Comparison of ENCODE assay signal across 24 cellular contexts in genomic region chr14:60265163-60265562, GRCh38. TPM values are rescaled to one million over a fixed set of nuclear protein-coding genes. Genes with fewer than 3 reads are reported as not detected.
DNase-seq lines count a peak whose midpoint lies in the region; ATAC-seq, FAIRE-seq and TF ChIP-seq lines count a peak whose summit lies in the region.
"Had no signal": no experiment of that assay in that cellular context is flagged by ENCODE, and none has a peak within 500 bp of the region (broad histone marks: within the 10 kb centered on the region; RNA-seq: fewer than 3 reads in every experiment).

No MANE protein-coding gene starts in this region.

- no peak overlapping the region for H3K4me2 ChIP-seq in Karpas-422 (ENCODE audit: low read depth, low read length, poor library complexity, severe bottlenecking)
- no peak overlapping the region for H3K4me2 ChIP-seq in trophoblast cell (ENCODE audit: low read length)
- H3K4me2 ChIP-seq: A549; BLaER1 treated with 17β-estradiol and CSF1 and Interleukin-3, amounts not matched to agents 10 nM and 100 nM had no signal

- H3K9me3 ChIP-seq in Karpas-422 (ENCODE audit: low read length) (no peaks in the 10 kb centered on the region), trophoblast cell (ENCODE audit: insufficient read depth, low read depth, low read length) (no peaks in the 10 kb centered on the region), lower lobe of right lung (peaks cover 9% of the 10 kb centered on the region)
- H3K9me3 ChIP-seq: BE2C had no signal

- no peak overlapping the region for H2BK5ac ChIP-seq in trophoblast cell (ENCODE audit: low read depth, low read length, poor library complexity)

- peak overlapping the region; percentile 75 for H3K23ac ChIP-seq in trophoblast cell (ENCODE audit: low read length)

- TF ChIP-seq CTCF in lower lobe of right lung (IDR thresholded peaks at IDR 0.05) = no peak

- H3K4me1 ChIP-seq in Karpas-422 (ENCODE audit: low read length) (peaks cover 43% of the 10 kb centered on the region), trophoblast cell (ENCODE audit: control insufficient read depth in 1 of 2, insufficient read depth in 2 of 2, low read length in 2 of 2) (no peaks in the 10 kb centered on the region), lower lobe of right lung (peaks cover 16% of the 10 kb centered on the region)
- H3K4me1 ChIP-seq: BE2C; BLaER1 treated with 17β-estradiol and CSF1 and Interleukin-3, amounts not matched to agents 10 nM and 100 nM had no signal

- H3K27me3 ChIP-seq in Karpas-422 (ENCODE audit: low read length) (no peaks in the 10 kb centered on the region), trophoblast cell (ENCODE audit: insufficient read depth, low read length) (no peaks in the 10 kb centered on the region), lower lobe of right lung (ENCODE audit: low read depth) (no peaks in the 10 kb centered on the region)
- H3K27me3 ChIP-seq: BE2C; BLaER1 treated with 17β-estradiol and CSF1 and Interleukin-3, amounts not matched to agents 10 nM and 100 nM had no signal

- no peak overlapping the region for H3K4ac ChIP-seq in trophoblast cell (ENCODE audit: low read depth, low read length)

- no peak for TF ChIP-seq POLR2A in GM12891 (IDR thresholded peaks at IDR 0.05; ENCODE audit: low read depth, low read length)

- no peak overlapping the region for H2BK12ac ChIP-seq in trophoblast cell (ENCODE audit: low read length)

- H3K79me2 ChIP-seq in Karpas-422 (ENCODE audit: low read length) (peaks cover 99% of the 10 kb centered on the region), trophoblast cell (ENCODE audit: control insufficient read depth, insufficient read depth, low read length, poor library complexity) (no peaks in the 10 kb centered on the region)

- CTCF ChIA-PET in HEK293T (lab: Yijun Ruan, JAX) = interaction anchor here (1.5 to 1.7 kb wide), 2 partner anchors 9 to 66 kb away, joined by 6 to 11 read pairs; no protein-coding TSS in a partner anchor

- H4K20me1 ChIP-seq in Karpas-422 (ENCODE audit: insufficient read depth, low read depth, low read length) = no peaks in the 10 kb centered on the region

- H2AFZ ChIP-seq in Karpas-422 (ENCODE audit: low read length) = no peak overlapping the region
- H2AFZ ChIP-seq in trophoblast cell (ENCODE audit: insufficient read depth, low read length, poor library complexity) = no peak overlapping the region

- H3K18ac ChIP-seq in trophoblast cell (ENCODE audit: low read length) = no peak overlapping the region

- H3K36me3 ChIP-seq in Karpas-422 (ENCODE audit: insufficient read depth, low read length) = no peaks in the 10 kb centered on the region
- no peaks in the 10 kb centered on the region for H3K36me3 ChIP-seq in trophoblast cell (ENCODE audit: control insufficient read depth in 1 of 2, insufficient read depth in 2 of 2, low read length in 2 of 2)
- no peaks in the 10 kb centered on the region for H3K36me3 ChIP-seq in lower lobe of right lung
- H3K36me3 ChIP-seq: BE2C had no signal

- H3K14ac ChIP-seq in trophoblast cell (ENCODE audit: low read length) = no peak overlapping the region

- no peak overlapping the region for H4K91ac ChIP-seq in trophoblast cell (ENCODE audit: low read depth, low read length)

- POLR2A ChIA-PET in HEK293T (lab: Yijun Ruan, JAX) = interaction anchor here (2.1 kb wide), 1 partner anchor 16 kb away, joined by 11 read pairs; the partner anchor contains the start of gene PPM1A

- H3K9me2 ChIP-seq in Karpas-422 (replicated peaks; ENCODE audit: insufficient read depth, low read length) = no peaks in the 10 kb centered on the region

- H3K79me1 ChIP-seq in trophoblast cell (ENCODE audit: low read length) = no peaks in the 10 kb centered on the region

- H3K9ac ChIP-seq in Karpas-422 (ENCODE audit: low read length) (no peak overlapping the region), trophoblast cell (ENCODE audit: low read length) (no peak overlapping the region)
- H3K9ac ChIP-seq: BLaER1 treated with 17β-estradiol and CSF1 and Interleukin-3, amounts not matched to agents 10 nM and 100 nM had no signal

- H2BK120ac ChIP-seq in trophoblast cell (ENCODE audit: insufficient read depth, low read length, poor library complexity) = no peak overlapping the region

- DNase-seq in GM12891 (ENCODE audit: insufficient read length, low spot score) (no peak), Karpas-422 (no peak), left lobe of liver (ENCODE audit: low spot score) (no peak), trophoblast cell (no peak), HEK293T (ENCODE audit: extremely low spot score) (no peak), NCI-H2171 treated with DMSO at 0.1 percent for 48 hours (lab: John Stamatoyannopoulos, UW) (no peak), lower lobe of right lung (no peak)
- DNase-seq: 8988T; ACHN; BE2C; CD4-positive, alpha-beta T cell; CD8-positive, alpha-beta memory T cell; DMS 273 treated with DMSO at 0.1 percent for 48 hours; DMS79; EL; GDM1; GOT3; H7; HCEC 1CT had no signal

- WGBS in trophoblast cell (ENCODE audit: extremely low coverage, insufficient coverage, insufficient read length) = no CpG with 5 or more reads among the region's 1 CpG

- peak; percentile 43 for ATAC-seq in left lobe of liver
- ATAC-seq in lower lobe of right lung = no peak
- no peak for ATAC-seq in HG02759 (IDR thresholded peaks at IDR 0.05; ENCODE audit: unreplicated experiment)
- ATAC-seq: A549, GM12878 had no signal

- no peak overlapping the region for H3K4me3 ChIP-seq in Karpas-422 (ENCODE audit: low read length)
- no peak overlapping the region for H3K4me3 ChIP-seq in trophoblast cell (ENCODE audit: low read depth, low read length)
- no peak overlapping the region for H3K4me3 ChIP-seq in lower lobe of right lung
- H3K4me3 ChIP-seq: A549; BLaER1 treated with 17β-estradiol and CSF1 and Interleukin-3, amounts not matched to agents 10 nM and 100 nM; GM12878 had no signal

- FAIRE-seq in GM12891 (lab: Jason Lieb, UNC) = peak; percentile 9
- FAIRE-seq: A549, GM12878, GM18507 had no signal

- no peak overlapping the region for H4K8ac ChIP-seq in trophoblast cell (ENCODE audit: low read depth, low read length)

- no peak overlapping the region for H2AK5ac ChIP-seq in trophoblast cell (ENCODE audit: low read length)

- intact Hi-C loops in lower lobe of right lung (cut with DNase I) = no loop called here

- no peak overlapping the region for H4K12ac ChIP-seq in trophoblast cell (ENCODE audit: low read depth, low read length)

- H3K27ac ChIP-seq in Karpas-422 (ENCODE audit: low read length) (peak overlapping the region; percentile 17; the same call in 1 of the 2 replicates), trophoblast cell (ENCODE audit: low read depth, low read length) (no peak overlapping the region), lower lobe of right lung (no peak overlapping the region)
- H3K27ac ChIP-seq: A549; BLaER1 treated with 17β-estradiol and CSF1 and Interleukin-3, amounts not matched to agents 10 nM and 100 nM had no signal

TF ChIP-seq in GM12891, 5 proteins besides CTCF, POLR2A, EP300 and RAD21:
- TF ChIP-seq POLR2AphosphoS5 (IDR thresholded peaks at IDR 0.05; ENCODE audit: low read depth, low read length) (no peak), TAF1 (IDR thresholded peaks at IDR 0.05; ENCODE audit: low read depth, low read length) (no peak), POU2F2 (IDR thresholded peaks at IDR 0.05; ENCODE audit: low read depth, low read length) (no peak), SPI1 (IDR thresholded peaks at IDR 0.05; ENCODE audit: low read depth, low read length) (no peak), PAX5 (IDR thresholded peaks at IDR 0.05; ENCODE audit: insufficient read depth, low read length, severe bottlenecking) (no peak)

TF ChIP-seq in HEK293T, 16 proteins besides CTCF, POLR2A, EP300 and RAD21:
- TF ChIP-seq TARDBP (IDR thresholded peaks at IDR 0.05) = no peak
- TF ChIP-seq FOXM1 (IDR thresholded peaks at IDR 0.05; ENCODE audit: borderline replicate concordance) = no peak
- TF ChIP-seq, protein P1, sequence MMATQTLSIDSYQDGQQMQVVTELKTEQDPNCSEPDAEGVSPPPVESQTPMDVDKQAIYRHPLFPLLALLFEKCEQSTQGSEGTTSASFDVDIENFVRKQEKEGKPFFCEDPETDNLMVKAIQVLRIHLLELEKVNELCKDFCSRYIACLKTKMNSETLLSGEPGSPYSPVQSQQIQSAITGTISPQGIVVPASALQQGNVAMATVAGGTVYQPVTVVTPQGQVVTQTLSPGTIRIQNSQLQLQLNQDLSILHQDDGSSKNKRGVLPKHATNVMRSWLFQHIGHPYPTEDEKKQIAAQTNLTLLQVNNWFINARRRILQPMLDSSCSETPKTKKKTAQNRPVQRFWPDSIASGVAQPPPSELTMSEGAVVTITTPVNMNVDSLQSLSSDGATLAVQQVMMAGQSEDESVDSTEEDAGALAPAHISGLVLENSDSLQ (IDR thresholded peaks at IDR 0.05) = no peak
- TF ChIP-seq ARNT (IDR thresholded peaks at IDR 0.05) = no peak
- no peak for TF ChIP-seq L3MBTL2 (conservative IDR thresholded peaks at IDR 0.05)
- no peak for TF ChIP-seq CTBP1 (IDR thresholded peaks at IDR 0.05; ENCODE audit: borderline replicate concordance)
- TF ChIP-seq BHLHE40 (IDR thresholded peaks at IDR 0.05; ENCODE audit: borderline replicate concordance) = no peak
- no peak for TF ChIP-seq SUZ12 (IDR thresholded peaks at IDR 0.05)
- TF ChIP-seq NFRKB (IDR thresholded peaks at IDR 0.05) = no peak
- no peak for TF ChIP-seq LEF1 (IDR thresholded peaks at IDR 0.05; ENCODE audit: borderline replicate concordance)
- TF ChIP-seq ZNF384 (IDR thresholded peaks at IDR 0.05) = no peak
- TF ChIP-seq ELF4 (IDR thresholded peaks at IDR 0.05) = no peak
- no peak for TF ChIP-seq FOXA1 (IDR thresholded peaks at IDR 0.05)
- TF ChIP-seq HDGF (IDR thresholded peaks at IDR 0.05; ENCODE audit: borderline replicate concordance) = no peak
- no peak for TF ChIP-seq FOXK2 (IDR thresholded peaks at IDR 0.05)
- TF ChIP-seq SP1 (IDR thresholded peaks at IDR 0.05) = no peak

RNA-seq across cellular contexts. Expression of gene PPM1A, which starts 16.1 kb away (rescaled TPM):
- polyA plus RNA-seq in GM12891 (2012; ENCODE audit: low read depth, missing spikeins) = 40.1 TPM
- 64.1 and 65.1 TPM in 2 replicates for total RNA-seq in Karpas-422 (2014; rRNA removed; shearing (Covaris generic); ENCODE audit: low replicate concordance)
- 43.7 TPM for total RNA-seq in left lobe of liver
- 26.0 and 27.2 TPM in 2 replicates for polyA plus RNA-seq in trophoblast cell (2013)
- total RNA-seq in lower lobe of right lung = 58.0 TPM
